9 cellular contexts compared by ENCODE assay signal in genomic region chr2:9699139-9699823, GRCh38.
A peak's percentile ranks its signal among the peaks of the same experiment; 100 is the strongest.
DNase-seq lines count a peak whose midpoint lies in the region; ATAC-seq, FAIRE-seq and TF ChIP-seq lines count a peak whose summit lies in the region.
"Had no signal": no experiment of that assay in that cellular context is flagged by ENCODE, and none has a peak within 500 bp of the region (broad histone marks: within the 10 kb centered on the region; RNA-seq: fewer than 3 reads in every experiment).

No MANE protein-coding gene starts in this region.

- TF ChIP-seq CTCF in K562 (IDR thresholded peaks at IDR 0.05 in 2 of 3, conservative IDR thresholded peaks at IDR 0.05 in 1 of 3; ENCODE audit: insufficient read depth in 2 of 3, low read depth in 1 of 3, low read length in 3 of 3) (no peak), gastrocnemius medialis (IDR thresholded peaks at IDR 0.05 in 4 of 5, conservative IDR thresholded peaks at IDR 0.05 in 1 of 5) (no peak)

- peak overlapping the region; percentile 73 for H2AFZ ChIP-seq in K562 (ENCODE audit: low read depth, low read length)

- TF ChIP-seq POLR2A in K562 (conservative IDR thresholded peaks at IDR 0.05) (no peak), gastrocnemius medialis (IDR thresholded peaks at IDR 0.05) (no peak)

- peak; percentile 57 for DNase-seq in Daoy (ENCODE audit: low read depth)
- DNase-seq in LoVo (ENCODE audit: low spot score), result peak; percentile 14
- peak; percentile 63 to 80 (median 70) for DNase-seq in K562 (ENCODE audit: extremely low read depth in 1 of 4, low spot score in 3 of 4)
- DNase-seq in kidney glomerular epithelial cell (lab: John Stamatoyannopoulos, UW), result peak; percentile 40
- DNase-seq in posterior vena cava (ENCODE audit: low spot score), result no peak
- DNase-seq in gastrocnemius medialis, result no peak
- DNase-seq in HAP-1 (ENCODE audit: low spot score in 2 of 2), result no peak
- DNase-seq: WERI-Rb-1 had no signal

- WGBS in K562 (ENCODE audit: insufficient coverage, low coverage, missing lambda C conversion rate), result 16% methylated on average over 14 of the region's 14 CpGs

- H3K4me3 ChIP-seq in K562 (no peak overlapping the region), gastrocnemius medialis (no peak overlapping the region), HAP-1 (no peak overlapping the region)

- no peaks in the 10 kb centered on the region for H3K9me1 ChIP-seq in K562 (ENCODE audit: control insufficient read depth, insufficient read depth, low read length)

- CTCF ChIA-PET in K562 (lab: Yijun Ruan, JAX; ENCODE audit: low intra/inter-chr PET ratio), result no interaction called here

- ATAC-seq in K562 (peak; percentile 46), gastrocnemius medialis (no peak)
- no peak for ATAC-seq in activated CD4-positive, CD25-positive, alpha-beta regulatory T cell treated with anti-CD3 and anti-CD28 coated beads, Interleukin-2, amount 50 U/mL, for 24 hours

- no TSS peak for BruUV-seq in K562 (replicated peaks; lab: Mats Ljungman, UMichigan)

- H4K20me1 ChIP-seq in K562 (replicated peaks; ENCODE audit: control insufficient read depth, insufficient read depth, low read length), result no peaks in the 10 kb centered on the region

- TF ChIP-seq EP300 in K562 (IDR thresholded peaks at IDR 0.05; ENCODE audit: low read length), result no peak

- H3K27ac ChIP-seq in K562 (ENCODE audit: extremely low read depth, low read depth, low read length), result peak overlapping the region; percentile 35; the same call in 2 of the 3 replicates
- H3K27ac ChIP-seq in gastrocnemius medialis, result no peak overlapping the region
- H3K27ac ChIP-seq: WERI-Rb-1 had no signal

- H3K79me2 ChIP-seq in K562 (ENCODE audit: control insufficient read depth, insufficient read depth, low read length), result no peaks in the 10 kb centered on the region

- POLR2A ChIA-PET in K562 (lab: Yijun Ruan, JAX), result no interaction called here

- in situ Hi-C loops in K562 (cut with MboI) (no loop called here), gastrocnemius medialis (cut with MboI; ENCODE audit: low sequenced_read_pairs in 4 of 4) (no loop called here), HAP-1 (cut with MboI; ENCODE audit: low sequenced_read_pairs) (no loop called here)

- H3K36me3 ChIP-seq in K562 (ENCODE audit: control insufficient read depth, insufficient read depth, low read length) (no peaks in the 10 kb centered on the region), gastrocnemius medialis (no peaks in the 10 kb centered on the region), HAP-1 (replicated peaks) (no peaks in the 10 kb centered on the region)
- H3K36me3 ChIP-seq: WERI-Rb-1 had no signal

- H3K4me2 ChIP-seq in K562 (ENCODE audit: insufficient read depth, low read length), result peak overlapping the region; percentile 58

- no peak for TF ChIP-seq RAD21 in K562 (CRISPR knock-in tag; conservative IDR thresholded peaks at IDR 0.05 in 1 of 2, IDR thresholded peaks at IDR 0.05 in 1 of 2)

- no peaks in the 10 kb centered on the region for H3K27me3 ChIP-seq in K562 (ENCODE audit: control insufficient read depth in 2 of 2, insufficient read depth in 2 of 2, low read length in 2 of 2)
- no peaks in the 10 kb centered on the region for H3K27me3 ChIP-seq in gastrocnemius medialis
- no peaks in the 10 kb centered on the region for H3K27me3 ChIP-seq in HAP-1 (ENCODE audit: low read depth)

- H3K9me3 ChIP-seq in K562 (replicated peaks; ENCODE audit: control insufficient read depth, insufficient read depth, low read depth, low read length) (no peaks in the 10 kb centered on the region), gastrocnemius medialis (no peaks in the 10 kb centered on the region), HAP-1 (no peaks in the 10 kb centered on the region; the same call in 1 of the 2 replicates)

- intact Hi-C loops in K562 (cut with micrococcal nuclease), result no loop called here
- intact Hi-C loops in posterior vena cava (cut with DNase I), result loop anchor here in 1 of 2 donors (10.0 kb wide), 2 partner anchors 64 to 144 kb away; partner anchors contain the start of genes ADAM17 and YWHAQ
- intact Hi-C loops in gastrocnemius medialis (cut with DNase I; ENCODE audit: low total_unique reads), result no loop called here

- H3K9ac ChIP-seq in K562 (ENCODE audit: insufficient read depth in 1 of 2, low read depth in 2 of 2, low read length in 2 of 2), result no peak overlapping the region

- FAIRE-seq in K562 (lab: Jason Lieb, UNC), result peak; percentile 78

- H3K4me1 ChIP-seq in K562 (replicated peaks in 1 of 2; ENCODE audit: control insufficient read depth in 2 of 2, insufficient read depth in 2 of 2, low read length in 2 of 2) (peaks cover 26 to 34% of the 10 kb centered on the region in 2 experiments), gastrocnemius medialis (peaks cover 0 to 3% of the 10 kb centered on the region in 2 donors), HAP-1 (no peaks in the 10 kb centered on the region; the same call in 1 of the 2 replicates)

TF ChIP-seq in K562, 482 proteins besides CTCF, POLR2A, EP300 and RAD21 (continues in another document):
- peak; percentile 64 for TF ChIP-seq BHLHE40 (IDR thresholded peaks at IDR 0.05; ENCODE audit: low read length)
- peak; percentile 78 for TF ChIP-seq JUN (IDR thresholded peaks at IDR 0.05; ENCODE audit: borderline replicate concordance, low read depth, low read length)
- TF ChIP-seq JUN (CRISPR knock-in tag; IDR thresholded peaks at IDR 0.05; ENCODE audit: borderline replicate concordance), result no peak
- TF ChIP-seq TOE1 (IDR thresholded peaks at IDR 0.05; ENCODE audit: borderline replicate concordance), result peak; percentile 93
- no peak for TF ChIP-seq TOE1 (CRISPR knock-in tag; IDR thresholded peaks at IDR 0.05; ENCODE audit: borderline replicate concordance, low read depth)
- peak; percentile 35; the same call in 1 of the 2 replicates for TF ChIP-seq TCF3 (CRISPR knock-in tag; IDR thresholded peaks at IDR 0.05)
- no peak for TF ChIP-seq XRCC4 (IDR thresholded peaks at IDR 0.05; ENCODE audit: extremely low read depth, insufficient read depth, insufficient read length)
- 0 out of 2 replicates have a peak, but pooled peaks have one; percentile 30 for TF ChIP-seq SMAD4 (CRISPR knock-in tag; conservative IDR thresholded peaks at IDR 0.05)
- TF ChIP-seq NCOR1 (IDR thresholded peaks at IDR 0.05), result 0 out of 2 replicates have a peak, but pooled peaks have one; percentile 7
- TF ChIP-seq FOXP4 (CRISPR knock-in tag; IDR thresholded peaks at IDR 0.05; ENCODE audit: borderline replicate concordance), result no peak
- TF ChIP-seq ARID1B (IDR thresholded peaks at IDR 0.05), result peak; percentile 58
- TF ChIP-seq ZBTB11 (CRISPR knock-in tag; IDR thresholded peaks at IDR 0.05), result peak in 1 of 3 experiments; percentile 36; a peak in 1 of 6 replicates
- TF ChIP-seq JUND (IDR thresholded peaks at IDR 0.05; ENCODE audit: borderline replicate concordance, low read depth, low read length), result peak; percentile 85
- peak; percentile 82; the same call in 2 of the 3 replicates for TF ChIP-seq JUND (tag; IDR thresholded peaks at IDR 0.05; ENCODE audit: borderline replicate concordance, low read depth, low read length)
- no peak for TF ChIP-seq MLX (CRISPR knock-in tag; conservative IDR thresholded peaks at IDR 0.05)
- TF ChIP-seq MCM7 (IDR thresholded peaks at IDR 0.05), result no peak
- TF ChIP-seq NFE2 (IDR thresholded peaks at IDR 0.05; ENCODE audit: low read depth), result peak; percentile 80
- TF ChIP-seq L3MBTL2 (IDR thresholded peaks at IDR 0.05), result peak; percentile 54; the same call in 1 of the 2 replicates
- peak; percentile 90 for TF ChIP-seq ZNF316 (IDR thresholded peaks at IDR 0.05)

Comparison
In these comparisons a context has a peak if more than half of its experiments do, and no peak if none do; other contexts are left out.
1. DNase-seq: peak in Daoy (single experiment), LoVo (single experiment), K562 (4 of 4) and kidney glomerular epithelial cell (single experiment); none in posterior vena cava (single experiment), gastrocnemius medialis (0 of 2) and HAP-1 (0 of 2).